ENCODE assay signal across 24 cellular contexts in genomic region chr3:156334841-156335545, GRCh38.
DNase-seq lines count a peak whose midpoint lies in the region; ATAC-seq, FAIRE-seq and TF ChIP-seq lines count a peak whose summit lies in the region.
"Had no signal": no experiment of that assay in that cellular context is flagged by ENCODE, and none has a peak within 500 bp of the region (broad histone marks: within the 10 kb centered on the region; RNA-seq: fewer than 3 reads in every experiment).

No MANE protein-coding gene starts in this region.

- DNase-seq in D341Med (ENCODE audit: low spot score): peak; percentile 49
- peak; percentile 64 for DNase-seq in HT1080 (ENCODE audit: low read depth)
- DNase-seq in bronchial epithelial cell (ENCODE audit: low read depth): peak; percentile 78
- DNase-seq in left lung: no peak
- no peak for DNase-seq in cerebellar nuclear complex (lab: John Stamatoyannopoulos, UW)
- no peak for DNase-seq in activated CD8-positive, alpha-beta memory T cell treated with anti-CD3 and anti-CD28 coated beads, Interleukin-2, amount 50 U/mL, for 48 hours
- DNase-seq: activated CD4-positive, alpha-beta T cell treated with anti-CD3 and anti-CD28 coated beads for 48 hours; activated naive CD4-positive, alpha-beta T cell treated with anti-CD3 and anti-CD28 coated beads for 36 hours; activated T-cell treated with anti-CD3 and anti-CD28 coated beads, Interleukin-2, amount 50 U/mL, for 72 hours; BE2C; kidney glomerular epithelial cell; MM.1S; NCI-H1417 treated with DMSO at 0.1 percent for 48 hours; NCI-H2107; psoas muscle; RPMI8226; upper lobe of left lung had no signal

- no peaks in the 10 kb centered on the region for H3K9me3 ChIP-seq in left lung
- H3K9me3 ChIP-seq: BE2C, breast epithelium, neutrophil, psoas muscle, upper lobe of left lung had no signal

- H3K4me1 ChIP-seq in left lung: no peaks in the 10 kb centered on the region
- H3K4me1 ChIP-seq: BE2C, breast epithelium, psoas muscle, upper lobe of left lung had no signal

- no peaks in the 10 kb centered on the region for H3K36me3 ChIP-seq in bronchial epithelial cell (ENCODE audit: control insufficient read depth, insufficient read depth, low read length)
- H3K36me3 ChIP-seq in left lung: no peaks in the 10 kb centered on the region
- H3K36me3 ChIP-seq: BE2C, breast epithelium, neutrophil, upper lobe of left lung had no signal

- intact Hi-C loops in left lung (cut with DNase I): no loop called here

- H3K27me3 ChIP-seq in bronchial epithelial cell (ENCODE audit: control insufficient read depth, insufficient read depth, low read length): no peaks in the 10 kb centered on the region
- H3K27me3 ChIP-seq in left lung: no peaks in the 10 kb centered on the region
- H3K27me3 ChIP-seq: BE2C, breast epithelium, neutrophil, upper lobe of left lung had no signal

- no peak for TF ChIP-seq CTCF in bronchial epithelial cell (IDR thresholded peaks at IDR 0.05; ENCODE audit: insufficient read depth, low read length, severe bottlenecking)
- no peak for TF ChIP-seq CTCF in left lung (IDR thresholded peaks at IDR 0.05)

- FAIRE-seq in bronchial epithelial cell (lab: Jason Lieb, UNC): peak; percentile 23
- FAIRE-seq: K562 had no signal

- H3K4me3 ChIP-seq in bronchial epithelial cell (ENCODE audit: low read depth, low read length) (no peak overlapping the region), left lung (no peak overlapping the region)
- H3K4me3 ChIP-seq: breast epithelium, coronary artery, K562, psoas muscle, upper lobe of left lung had no signal

- ATAC-seq in left lung (peak; percentile 62), HG02678 (IDR thresholded peaks at IDR 0.05; ENCODE audit: unreplicated experiment) (no peak), GM19023 (IDR thresholded peaks at IDR 0.05; ENCODE audit: unreplicated experiment) (no peak)
- ATAC-seq: activated T-cell treated with anti-CD3 and anti-CD28 coated beads, Interleukin-2, amount 50 U/mL, for 72 hours; K562; psoas muscle; SK-N-SH treated with all-trans-retinoic acid at 6 μM for 48 hours had no signal

- H3K27ac ChIP-seq in left lung: no peak overlapping the region
- H3K27ac ChIP-seq: breast epithelium, coronary artery, neutrophil, psoas muscle, upper lobe of left lung had no signal

Comparison
In these comparisons a context has a peak if more than half of its experiments do, and no peak if none do; other contexts are left out.
1. DNase-seq: peak in D341Med (single experiment), HT1080 (single experiment) and bronchial epithelial cell (single experiment); none in left lung (0 of 2), cerebellar nuclear complex (0 of 2) and activated CD8-positive, alpha-beta memory T cell treated with anti-CD3 and anti-CD28 coated beads, Interleukin-2, amount 50 U/mL, for 48 hours (single experiment).